In genomic region chr14:104690266-104690711, GRCh38 we compare ENCODE assay signal across 8 cellular contexts. TPM values are rescaled to one million over a fixed set of nuclear protein-coding genes. Genes with fewer than 3 reads are reported as not detected.
A peak's percentile ranks its signal among the peaks of the same experiment; 100 is the strongest.
DNase-seq lines count a peak whose midpoint lies in the region; ATAC-seq and TF ChIP-seq lines count a peak whose summit lies in the region.

No MANE protein-coding gene starts in this region.

- peak overlapping the region; percentile 91 for H3K9ac ChIP-seq in trophoblast cell (ENCODE audit: low read length)

- peak overlapping the region; percentile 23 for H2BK12ac ChIP-seq in trophoblast cell (ENCODE audit: low read length)

- peak overlapping the region; percentile 89 for H3K14ac ChIP-seq in trophoblast cell (ENCODE audit: low read length)

- peak overlapping the region; percentile 70 for H4K8ac ChIP-seq in trophoblast cell (ENCODE audit: low read depth, low read length)

- H3K4ac ChIP-seq in trophoblast cell (ENCODE audit: low read depth, low read length), result peak overlapping the region; percentile 87

- peak overlapping the region; percentile 81 for H2BK5ac ChIP-seq in trophoblast cell (ENCODE audit: low read depth, low read length, poor library complexity)

- H3K36me3 ChIP-seq in RWPE2 (ENCODE audit: low read depth), result peaks cover 37% of the 10 kb centered on the region
- H3K36me3 ChIP-seq in esophagus squamous epithelium, result no peaks in the 10 kb centered on the region
- peaks cover 26 to 38% of the 10 kb centered on the region in 2 experiments for H3K36me3 ChIP-seq in trophoblast cell (ENCODE audit: control insufficient read depth in 1 of 2, insufficient read depth in 2 of 2, low read length in 2 of 2)

- peak overlapping the region; percentile 92 for H4K91ac ChIP-seq in trophoblast cell (ENCODE audit: low read depth, low read length)

- ATAC-seq in RWPE2 (ENCODE audit: low read depth), result no peak
- no peak for ATAC-seq in GM19351 (IDR thresholded peaks at IDR 0.05; ENCODE audit: unreplicated experiment)
- no peak for ATAC-seq in GM21825 (IDR thresholded peaks at IDR 0.05; ENCODE audit: unreplicated experiment)
- no peak for ATAC-seq in HG02763 (IDR thresholded peaks at IDR 0.05; ENCODE audit: unreplicated experiment)

- H3K27me3 ChIP-seq in RWPE2 (ENCODE audit: insufficient read depth, poor library complexity, severe bottlenecking) (no peaks in the 10 kb centered on the region), esophagus squamous epithelium (no peaks in the 10 kb centered on the region), trophoblast cell (ENCODE audit: insufficient read depth, low read length) (no peaks in the 10 kb centered on the region)

- peak overlapping the region; percentile 50 for H3K27ac Mint-ChIP-seq in Calu3 (ENCODE audit: unreplicated experiment)

- no peak overlapping the region for H3K23ac ChIP-seq in trophoblast cell (ENCODE audit: low read length)

- H3K4me3 Mint-ChIP-seq in Calu3 (ENCODE audit: low read depth, unreplicated experiment), result peak overlapping the region; percentile 64

- H2AK5ac ChIP-seq in trophoblast cell (ENCODE audit: low read length), result peak overlapping the region; percentile 69

- peak overlapping the region; percentile 7 for H4K12ac ChIP-seq in trophoblast cell (ENCODE audit: low read depth, low read length)

- H3K27ac ChIP-seq in RWPE2 (ENCODE audit: poor library complexity, severe bottlenecking) (peak overlapping the region; percentile 97), esophagus squamous epithelium (peak overlapping the region; percentile 86 to 90 (median 87)), trophoblast cell (ENCODE audit: low read depth, low read length) (peak overlapping the region; percentile 14)

- no peak for TF ChIP-seq CTCF in Calu3 (IDR thresholded peaks at IDR 0.05; ENCODE audit: unreplicated experiment)
- no peak for TF ChIP-seq CTCF in RWPE2 (IDR thresholded peaks at IDR 0.05; ENCODE audit: poor library complexity, severe bottlenecking)
- no peak for TF ChIP-seq CTCF in esophagus squamous epithelium (IDR thresholded peaks at IDR 0.05)

- BruUV-seq in Calu3 (replicated peaks; lab: Mats Ljungman, UMichigan), result no TSS peak

- 11% methylated on average over 4 of the region's 12 CpGs; no CpG with 5 or more reads in 1 of the 2 donors for WGBS in esophagus squamous epithelium, 2 donors
- WGBS in trophoblast cell (ENCODE audit: extremely low coverage, insufficient coverage, insufficient read length), result no CpG with 5 or more reads among the region's 12 CpGs

- DNase-seq in Calu3 (peak; percentile 49), RWPE2 (ENCODE audit: low spot score) (no peak), esophagus squamous epithelium (lab: John Stamatoyannopoulos, UW) (no peak), trophoblast cell (peak; percentile 55 to 67), kidney tubule cell (ENCODE audit: low spot score) (no peak)

- peaks cover 47% of the 10 kb centered on the region for H3K4me1 ChIP-seq in RWPE2 (ENCODE audit: insufficient read depth, poor library complexity, severe bottlenecking)
- peaks cover 56 to 89% (median 76%) of the 10 kb centered on the region in 3 donors for H3K4me1 ChIP-seq in esophagus squamous epithelium
- H3K4me1 ChIP-seq in trophoblast cell (ENCODE audit: control insufficient read depth in 1 of 2, insufficient read depth in 2 of 2, low read length in 2 of 2), result peaks cover 41 to 59% of the 10 kb centered on the region in 2 experiments

- H3K36me3 Mint-ChIP-seq in Calu3 (ENCODE audit: insufficient read depth, unreplicated experiment), result peaks cover 67% of the 10 kb centered on the region

- no peaks in the 10 kb centered on the region for H3K9me3 ChIP-seq in RWPE2 (ENCODE audit: severe bottlenecking)
- H3K9me3 ChIP-seq in esophagus squamous epithelium, result no peaks in the 10 kb centered on the region
- no peaks in the 10 kb centered on the region for H3K9me3 ChIP-seq in trophoblast cell (ENCODE audit: insufficient read depth, low read depth, low read length)

- intact Hi-C loops in Calu3 (cut with micrococcal nuclease; ENCODE audit: unreplicated experiment) (no loop called here), esophagus squamous epithelium (cut with DNase I) (no loop called here)

- H3K4me2 ChIP-seq in trophoblast cell (ENCODE audit: low read length), result peak overlapping the region; percentile 72

- H3K4me1 Mint-ChIP-seq in Calu3 (ENCODE audit: low read depth, unreplicated experiment), result peaks cover 38% of the 10 kb centered on the region

- peak overlapping the region; percentile 64 for H2BK120ac ChIP-seq in trophoblast cell (ENCODE audit: insufficient read depth, low read length, poor library complexity)

- peak overlapping the region; percentile 2 for H2AFZ ChIP-seq in trophoblast cell (ENCODE audit: insufficient read depth, low read length, poor library complexity)

- H3K4me3 ChIP-seq in RWPE2 (ENCODE audit: severe bottlenecking) (peak overlapping the region; percentile 94), esophagus squamous epithelium (peak overlapping the region; percentile 72 to 99 (median 92)), trophoblast cell (ENCODE audit: low read depth, low read length) (peak overlapping the region; percentile 94)

- peaks cover 50% of the 10 kb centered on the region for H3K79me2 ChIP-seq in trophoblast cell (ENCODE audit: control insufficient read depth, insufficient read depth, low read length, poor library complexity)

- peaks cover 35% of the 10 kb centered on the region for H3K79me1 ChIP-seq in trophoblast cell (ENCODE audit: low read length)

- no peaks in the 10 kb centered on the region for H3K27me3 Mint-ChIP-seq in Calu3 (ENCODE audit: unreplicated experiment)

- TF ChIP-seq POLR2A in esophagus squamous epithelium (IDR thresholded peaks at IDR 0.05), result no peak

- H3K18ac ChIP-seq in trophoblast cell (ENCODE audit: low read length), result peak overlapping the region; percentile 94

- CTCF ChIA-PET in Calu3 (lab: Charles Lee), result interaction anchor here (0.5 to 1.1 kb wide), 3 partner anchors 9 to 24 kb away, joined by 3 to 5 read pairs (median 4); no protein-coding TSS in a partner anchor

- H3K9me3 Mint-ChIP-seq in Calu3 (ENCODE audit: low read depth, unreplicated experiment), result no peaks in the 10 kb centered on the region

RNA-seq across cellular contexts. Expression of gene INF2, which starts 0.9 kb away (rescaled TPM):
- total RNA-seq in Calu3 (2022) (208 and 220 TPM in 2 replicates), esophagus squamous epithelium (10 to 100 TPM; 36.7 to 43.6 (median 37.8) TPM)
- 87.6 and 90.6 TPM in 2 replicates for polyA plus RNA-seq in trophoblast cell (2013)

RNA-seq across cellular contexts. Expression of gene ADSS1, which starts 33.7 kb away (rescaled TPM):
- total RNA-seq in Calu3 (2022) (8.6 and 10.0 TPM in 2 replicates), esophagus squamous epithelium (10 to 100 TPM in 2 of 4 donors, 1 to 10 TPM in 2; 3.4 to 11.4 (median 8.4) TPM)
- 2.9 and 3.4 TPM in 2 replicates for polyA plus RNA-seq in trophoblast cell (2013)

Comparison
In these comparisons a context has a peak if more than half of its experiments do, and no peak if none do; other contexts are left out.
1. DNase-seq: peak in Calu3 (single experiment) and trophoblast cell (2 of 2); none in RWPE2 (single experiment), esophagus squamous epithelium (single experiment) and kidney tubule cell (single experiment).
2. H3K27ac ChIP-seq: peak in every context shown above with its lines; median percentile 97 in RWPE2; 87 in esophagus squamous epithelium; 14 in trophoblast cell.
3. Peak in every context shown above with its lines, with median percentiles within 50 percentile points of each other: H3K4me3 ChIP-seq.